12 cellular contexts compared by ENCODE assay signal in genomic region chrX:155231163-155231562, GRCh38. TPM values are rescaled to one million over a fixed set of nuclear protein-coding genes. Genes with fewer than 3 reads are reported as not detected.
DNase-seq lines count a peak whose midpoint lies in the region; ATAC-seq and TF ChIP-seq lines count a peak whose summit lies in the region.
"Had no signal": no experiment of that assay in that cellular context is flagged by ENCODE, and none has a peak within 500 bp of the region (broad histone marks: within the 10 kb centered on the region; RNA-seq: fewer than 3 reads in every experiment).

No MANE protein-coding gene starts in this region.

- no peaks in the 10 kb centered on the region for H3K27me3 ChIP-seq in breast epithelium
- no peaks in the 10 kb centered on the region for H3K27me3 ChIP-seq in right cardiac atrium (ENCODE audit: control insufficient read depth, insufficient read depth)

- H3K4me3 Mint-ChIP-seq in MCF 10A (ENCODE audit: unreplicated experiment) = no peak overlapping the region
- H3K4me3 Mint-ChIP-seq: dendritic cell treated with granulocyte-macrophage colony-stimulating factor and Interleukin-4, amounts not matched to agents 40 ng/mL and 50 ng/mL, for 4 days; T-helper 1 cell treated with Interleukin-12 subunit alpha and Interleukin-12 subunit beta and Interleukin-4 antibody, amounts not matched to agents 30 μg/mL and 1 μg/mL, for 36 hours had no signal

- no peaks in the 10 kb centered on the region for H3K36me3 ChIP-seq in breast epithelium

- TF ChIP-seq POLR2A in breast epithelium (IDR thresholded peaks at IDR 0.05) = no peak

- no peaks in the 10 kb centered on the region for H3K27me3 Mint-ChIP-seq in MCF 10A (ENCODE audit: insufficient read depth, unreplicated experiment)
- H3K27me3 Mint-ChIP-seq: dendritic cell treated with granulocyte-macrophage colony-stimulating factor and Interleukin-4, amounts not matched to agents 40 ng/mL and 50 ng/mL, for 4 days had no signal

- H3K9me3 Mint-ChIP-seq in MCF 10A (ENCODE audit: unreplicated experiment) = no peaks in the 10 kb centered on the region
- H3K9me3 Mint-ChIP-seq: dendritic cell treated with granulocyte-macrophage colony-stimulating factor and Interleukin-4, amounts not matched to agents 40 ng/mL and 50 ng/mL, for 4 days; T-helper 1 cell treated with Interleukin-12 subunit alpha and Interleukin-12 subunit beta and Interleukin-4 antibody, amounts not matched to agents 30 μg/mL and 1 μg/mL, for 36 hours had no signal

- no peaks in the 10 kb centered on the region for H3K4me1 ChIP-seq in breast epithelium
- no peaks in the 10 kb centered on the region for H3K4me1 ChIP-seq in right cardiac atrium (ENCODE audit: control insufficient read depth, insufficient read depth, low read length)

- peak overlapping the region; percentile 4 for H3K27ac Mint-ChIP-seq in MCF 10A (ENCODE audit: low read depth, unreplicated experiment)
- H3K27ac Mint-ChIP-seq: dendritic cell treated with granulocyte-macrophage colony-stimulating factor and Interleukin-4, amounts not matched to agents 40 ng/mL and 50 ng/mL, for 4 days; T-helper 1 cell treated with Interleukin-12 subunit alpha and Interleukin-12 subunit beta and Interleukin-4 antibody, amounts not matched to agents 30 μg/mL and 1 μg/mL, for 36 hours had no signal

- POLR2A ChIA-PET in MCF 10A (lab: Yijun Ruan, JAX) = no interaction called here

- DNase-seq in MCF 10A (ENCODE audit: unreplicated experiment) (no peak), breast epithelium (ENCODE audit: low spot score in 2 of 2) (no peak), AML-193 (lab: John Stamatoyannopoulos, UW) (no peak), Right ventricle myocardium superior (no peak), right cardiac atrium (no peak), MV-4-11 (lab: John Stamatoyannopoulos, UW) (no peak)
- DNase-seq: activated effector memory CD4-positive, alpha-beta T cell treated with Interleukin-2 at 50 U/mL for 16 hours; retina had no signal

- BruUV-seq in MCF 10A (replicated peaks; lab: Mats Ljungman, UMichigan) = no TSS peak

- no peaks in the 10 kb centered on the region for H3K9me3 ChIP-seq in breast epithelium
- H3K9me3 ChIP-seq in right cardiac atrium (ENCODE audit: control insufficient read depth, low read length) = no peaks in the 10 kb centered on the region

- TF ChIP-seq CTCF in MCF 10A (IDR thresholded peaks at IDR 0.05; ENCODE audit: unreplicated experiment) (no peak), breast epithelium (IDR thresholded peaks at IDR 0.05) (no peak)

- no peaks in the 10 kb centered on the region for H3K4me1 Mint-ChIP-seq in MCF 10A (ENCODE audit: insufficient read depth, unreplicated experiment)

- CTCF ChIA-PET in MCF 10A (lab: Yijun Ruan, JAX) = no interaction called here

- H3K4me3 ChIP-seq in breast epithelium = no peak overlapping the region
- H3K4me3 ChIP-seq in right cardiac atrium (ENCODE audit: low read length) = no peak overlapping the region

- H3K27ac ChIP-seq in breast epithelium = no peak overlapping the region
- no peak overlapping the region for H3K27ac ChIP-seq in right cardiac atrium (ENCODE audit: low read length)

- intact Hi-C loops in MCF 10A (cut with micrococcal nuclease) (no loop called here), breast epithelium (cut with DNase I; ENCODE audit: low total_unique reads) (no loop called here), Right ventricle myocardium superior (cut with DNase I) (no loop called here), right cardiac atrium (cut with DNase I) (no loop called here)

- H3K36me3 Mint-ChIP-seq in MCF 10A (ENCODE audit: insufficient read depth, unreplicated experiment) = peaks cover 31% of the 10 kb centered on the region

- ATAC-seq in GM21737 (IDR thresholded peaks at IDR 0.05; ENCODE audit: unreplicated experiment) (peak; percentile 89), HG03378 (IDR thresholded peaks at IDR 0.05; ENCODE audit: unreplicated experiment) (peak; percentile 72), Right ventricle myocardium superior (ENCODE audit: poor library complexity) (no peak), right cardiac atrium (no peak)

RNA-seq across cellular contexts. Expression of gene VBP1, which starts 14.9 kb away (rescaled TPM):
- total RNA-seq in MCF 10A (2022) (60.5 and 62.9 TPM in 2 replicates), breast epithelium (10 to 100 TPM; 29.1 to 30.7 (median 29.8) TPM), Right ventricle myocardium superior (72.7 TPM), right cardiac atrium (10 to 100 TPM; 57.8 to 70.4 (median 65.6) TPM)
- 62.5 TPM for polyA plus RNA-seq in right cardiac atrium

RNA-seq across cellular contexts. Expression of gene RAB39B, which starts 33.1 kb away (rescaled TPM):
- total RNA-seq in MCF 10A (2022) (5.0 and 6.0 TPM in 2 replicates), breast epithelium (1 to 10 TPM in 1 of 3 donors, under 1 TPM in 2; 0.32 to 1.3 (median 0.73) TPM), Right ventricle myocardium superior (not detected), right cardiac atrium (1 to 10 TPM in 1 of 4 donors, under 1 TPM in 3; 0.31 to 2.2 (median 0.71) TPM)
- 0.63 TPM for polyA plus RNA-seq in right cardiac atrium

Comparison
In these comparisons a context has a peak if more than half of its experiments do, and no peak if none do; other contexts are left out.
1. ATAC-seq: peak in GM21737 (single experiment) and HG03378 (single experiment); none in Right ventricle myocardium superior (single experiment) and right cardiac atrium (0 of 2).